Comparison of ENCODE assay signal across 17 cellular contexts in the genomic region with DNA sequence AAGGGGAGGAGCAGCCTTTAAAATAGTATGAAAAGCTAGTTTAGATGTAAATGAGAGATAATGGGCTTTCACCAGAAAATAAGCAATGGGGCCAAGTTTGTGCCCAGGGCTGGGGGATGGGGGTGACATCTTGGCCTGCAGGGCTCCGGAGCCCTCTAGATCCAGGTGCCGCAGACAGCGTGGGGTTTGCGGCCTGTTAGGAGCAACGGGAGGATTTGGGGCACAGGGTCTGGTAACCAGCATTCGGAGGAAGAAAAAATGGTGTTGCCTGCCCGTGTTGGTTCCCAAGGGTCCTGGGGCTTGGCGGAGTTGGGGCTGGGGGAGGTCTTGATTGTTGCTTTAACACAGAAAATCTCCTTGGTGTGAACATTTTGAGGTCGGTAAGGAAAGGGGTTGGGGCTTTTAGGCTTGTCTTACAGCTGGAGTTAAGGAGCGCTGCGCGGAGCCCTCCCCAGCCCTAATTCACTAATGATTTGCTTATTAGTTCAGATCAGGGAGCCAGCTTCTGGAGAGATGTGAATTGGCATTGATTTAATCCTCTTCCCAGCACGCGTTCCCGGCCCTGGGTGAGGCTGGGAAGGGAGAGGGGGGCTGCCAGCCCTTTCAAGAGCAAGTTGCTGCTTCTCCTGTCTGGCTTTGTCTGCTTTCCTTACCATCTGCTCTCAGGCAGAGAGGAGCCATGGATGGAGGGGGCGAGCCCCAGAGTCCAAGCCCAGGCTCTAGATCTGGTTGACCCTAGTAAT.
DNase-seq lines count a peak whose midpoint lies in the region; ATAC-seq and TF ChIP-seq lines count a peak whose summit lies in the region.
"Had no signal": no experiment of that assay in that cellular context is flagged by ENCODE, and none has a peak within 500 bp of the region (broad histone marks: within the 10 kb centered on the region; RNA-seq: fewer than 3 reads in every experiment).

No MANE protein-coding gene starts in this region.

- H3K36me3 Mint-ChIP-seq in GM23338 (ENCODE audit: low read depth) (no peaks in the 10 kb centered on the region), neural progenitor cell (no peaks in the 10 kb centered on the region)
- H3K36me3 Mint-ChIP-seq: activated naive CD8-positive, alpha-beta T cell treated with anti-CD3 and anti-CD28 coated beads for 36 hours; CD4-positive, CD25-positive, alpha-beta regulatory T cell had no signal

- H3K9me2 ChIP-seq in GM23338 (ENCODE audit: insufficient read depth), result no peaks in the 10 kb centered on the region

- H3K4me3 ChIP-seq in GM23338 (peak overlapping the region; percentile 42), dorsolateral prefrontal cortex (peak overlapping the region in 10 of 59 donors; percentile 1 to 18 (median 10)), neural progenitor cell (peak overlapping the region; percentile 15)
- H3K4me3 ChIP-seq: breast epithelium, suprapubic skin had no signal

- DNase-seq in GM23338 (ENCODE audit: low spot score), result peak; percentile 46
- peak; percentile 25 for DNase-seq in NCI-H1092 treated with DMSO at 0.1 percent for 48 hours (lab: John Stamatoyannopoulos, UW)
- no peak for DNase-seq in dorsolateral prefrontal cortex
- DNase-seq in neural progenitor cell (ENCODE audit: low spot score), result peak; percentile 66
- no peak for DNase-seq in NCI-H1048 (lab: John Stamatoyannopoulos, UW)
- no peak for DNase-seq in stimulated activated CD4-positive, alpha-beta T cell treated with anti-CD3 and anti-CD28 coated beads, Interleukin-4, amount 100 ng/mL, for 4 hours
- DNase-seq: activated naive CD8-positive, alpha-beta T cell treated with anti-CD3 and anti-CD28 coated beads for 36 hours; CD4-positive, CD25-positive, alpha-beta regulatory T cell; dermis blood vessel endothelial cell; DMS79; NCI-H1436; NCI-H345; SW 1271 had no signal

- H3K27me3 ChIP-seq in GM23338 (ENCODE audit: insufficient read depth), result no peaks in the 10 kb centered on the region
- H3K27me3 ChIP-seq in dorsolateral prefrontal cortex, result peaks cover 0 to 75% (median 25%) of the 10 kb centered on the region in 45 donors
- H3K27me3 ChIP-seq in neural progenitor cell, result no peaks in the 10 kb centered on the region
- H3K27me3 ChIP-seq: suprapubic skin had no signal

- intact Hi-C loops in dorsolateral prefrontal cortex (cut with DNase I), result loop anchor here in 1 of 2 donors (1.0 to 10.0 kb wide), 2 partner anchors 24 to 160 kb away; no protein-coding TSS in a partner anchor

- peaks cover 3% of the 10 kb centered on the region; the same call in 1 of the 3 replicates for H3K9me3 Mint-ChIP-seq in GM23338
- H3K9me3 Mint-ChIP-seq in neural progenitor cell, result peaks cover 4% of the 10 kb centered on the region
- H3K9me3 Mint-ChIP-seq: activated naive CD8-positive, alpha-beta T cell treated with anti-CD3 and anti-CD28 coated beads for 36 hours had no signal

- H3K4me1 Mint-ChIP-seq in GM23338 (peaks cover 39% of the 10 kb centered on the region), neural progenitor cell (peaks cover 24% of the 10 kb centered on the region)

- H3K4me1 ChIP-seq in GM23338 (ENCODE audit: insufficient read depth) (peaks cover 20% of the 10 kb centered on the region), neural progenitor cell (peaks cover 23% of the 10 kb centered on the region)
- H3K4me1 ChIP-seq: breast epithelium had no signal

- H3K4me2 ChIP-seq in GM23338 (peak overlapping the region; percentile 52), neural progenitor cell (peak overlapping the region; percentile 71)

- H3K27ac ChIP-seq in GM23338 (ENCODE audit: low read depth), result peak overlapping the region; percentile 97
- peak overlapping the region in 56 of 59 donors; percentile 24 to 90 (median 74) for H3K27ac ChIP-seq in dorsolateral prefrontal cortex
- peak overlapping the region; percentile 77 for H3K27ac ChIP-seq in neural progenitor cell
- H3K27ac ChIP-seq: breast epithelium, suprapubic skin had no signal

- TF ChIP-seq CTCF in GM23338 (conservative IDR thresholded peaks at IDR 0.05; ENCODE audit: low read depth in 2 of 2) (no peak), dorsolateral prefrontal cortex (IDR thresholded peaks at IDR 0.05 in 54 of 56, conservative IDR thresholded peaks at IDR 0.05 in 2 of 56; ENCODE audit: low read depth in 1 of 56, partially characterized antibody in 56 of 56) (no peak), neural progenitor cell (IDR thresholded peaks at IDR 0.05) (no peak)

- peak overlapping the region; percentile 64 for H3K4me3 Mint-ChIP-seq in GM23338
- H3K4me3 Mint-ChIP-seq in neural progenitor cell, result no peak overlapping the region
- H3K4me3 Mint-ChIP-seq: activated naive CD8-positive, alpha-beta T cell treated with anti-CD3 and anti-CD28 coated beads for 36 hours; CD4-positive, CD25-positive, alpha-beta regulatory T cell had no signal

- H3K36me3 ChIP-seq in GM23338 (ENCODE audit: insufficient read depth) (no peaks in the 10 kb centered on the region), neural progenitor cell (no peaks in the 10 kb centered on the region)
- H3K36me3 ChIP-seq: breast epithelium, suprapubic skin had no signal

- H3K9ac ChIP-seq in neural progenitor cell, result no peak overlapping the region

- no peaks in the 10 kb centered on the region for H3K79me2 ChIP-seq in GM23338 (replicated peaks; ENCODE audit: insufficient read depth)
- no peaks in the 10 kb centered on the region for H3K79me2 ChIP-seq in neural progenitor cell (ENCODE audit: low read depth)

- H3F3A ChIP-seq in GM23338 (replicated peaks; ENCODE audit: low read depth) (0 out of 2 replicates have a peak, but pooled peaks cover 11% of the 10 kb centered on the region), neural progenitor cell (ENCODE audit: low read depth) (peaks cover 38% of the 10 kb centered on the region)

- H3K27ac Mint-ChIP-seq in GM23338 (peak overlapping the region; percentile 98), neural progenitor cell (peak overlapping the region; percentile 33)
- H3K27ac Mint-ChIP-seq: activated naive CD8-positive, alpha-beta T cell treated with anti-CD3 and anti-CD28 coated beads for 36 hours; CD4-positive, CD25-positive, alpha-beta regulatory T cell had no signal

- peaks cover 8% of the 10 kb centered on the region for H3K27me3 Mint-ChIP-seq in GM23338 (ENCODE audit: insufficient read depth, low read depth, poor library complexity)
- peaks cover 3% of the 10 kb centered on the region for H3K27me3 Mint-ChIP-seq in neural progenitor cell (ENCODE audit: insufficient read depth, low read depth)
- H3K27me3 Mint-ChIP-seq: activated naive CD8-positive, alpha-beta T cell treated with anti-CD3 and anti-CD28 coated beads for 36 hours had no signal

- H3K9me3 ChIP-seq in neural progenitor cell (ENCODE audit: low read depth), result no peaks in the 10 kb centered on the region
- H3K9me3 ChIP-seq: breast epithelium, suprapubic skin had no signal

- peak; percentile 74 for ATAC-seq in GM23338
- no peak for ATAC-seq in HG03196 (IDR thresholded peaks at IDR 0.05; ENCODE audit: unreplicated experiment)
- ATAC-seq: left lobe of liver had no signal

- no peaks in the 10 kb centered on the region for H4K20me1 ChIP-seq in GM23338 (replicated peaks; ENCODE audit: insufficient read depth)
- no peaks in the 10 kb centered on the region for H4K20me1 ChIP-seq in neural progenitor cell (ENCODE audit: low read depth)

- H2AFZ ChIP-seq in GM23338 (no peak overlapping the region), neural progenitor cell (replicated peaks) (no peak overlapping the region)

TF ChIP-seq in GM23338, 12 proteins besides CTCF, POLR2A, EP300 and RAD21:
- TF ChIP-seq EZH2phosphoT487 (IDR thresholded peaks at IDR 0.05; ENCODE audit: unreplicated experiment), result no peak
- TF ChIP-seq REST (IDR thresholded peaks at IDR 0.05; ENCODE audit: unreplicated experiment), result no peak
- TF ChIP-seq JUNB (IDR thresholded peaks at IDR 0.05; ENCODE audit: unreplicated experiment), result no peak
- no peak for TF ChIP-seq EZH2 (IDR thresholded peaks at IDR 0.05; ENCODE audit: low read depth, unreplicated experiment)
- no peak for TF ChIP-seq STAT1 (IDR thresholded peaks at IDR 0.05; ENCODE audit: unreplicated experiment)
- TF ChIP-seq POLR2AphosphoS5 (IDR thresholded peaks at IDR 0.05; ENCODE audit: low read depth), result no peak
- TF ChIP-seq ZNF114 (CRISPR knock-in tag; IDR thresholded peaks at IDR 0.05), result no peak

Comparison
In these comparisons a context has a peak if more than half of its experiments do, and no peak if none do; other contexts are left out.
1. DNase-seq: peak in GM23338 (single experiment), NCI-H1092 treated with DMSO at 0.1 percent for 48 hours (single experiment) and neural progenitor cell (single experiment); none in dorsolateral prefrontal cortex (0 of 10), NCI-H1048 (single experiment) and stimulated activated CD4-positive, alpha-beta T cell treated with anti-CD3 and anti-CD28 coated beads, Interleukin-4, amount 100 ng/mL, for 4 hours (0 of 2).
2. Peak in every context shown above with its lines, with median percentiles within 50 percentile points of each other: H3K27ac ChIP-seq.